Comparison of ENCODE assay signal across 8 cellular contexts in the genomic region with DNA sequence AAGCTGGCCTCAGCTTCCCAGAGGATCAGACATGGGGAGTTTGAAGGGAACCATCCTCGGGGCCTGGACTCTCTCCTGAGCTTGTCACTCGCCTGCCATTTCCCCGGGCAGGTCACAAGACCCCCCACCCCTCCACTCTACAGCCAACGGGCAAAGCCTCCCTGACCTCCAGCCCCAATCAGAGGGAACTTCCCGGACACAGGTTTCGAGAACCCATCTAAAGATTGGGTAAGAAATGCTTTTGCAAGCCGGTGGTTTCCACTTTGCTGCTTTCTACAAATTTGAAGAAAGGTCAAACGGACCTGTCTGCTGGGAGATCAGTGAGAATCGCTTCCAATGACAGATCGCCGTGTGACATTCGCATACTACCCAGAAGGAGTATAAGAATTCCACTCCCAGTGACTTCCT.
DNase-seq lines count a peak whose midpoint lies in the region; ATAC-seq and TF ChIP-seq lines count a peak whose summit lies in the region.

No MANE protein-coding gene starts in this region.

- H3K9ac ChIP-seq in subcutaneous abdominal adipose tissue (ENCODE audit: low read length in 5 of 5): peak overlapping the region; percentile 26 to 76 (median 57)

- H3K79me2 ChIP-seq in DOHH2 (ENCODE audit: control insufficient read depth, low read length): no peaks in the 10 kb centered on the region

- peak overlapping the region; percentile 66 for H3K4me2 ChIP-seq in DOHH2 (ENCODE audit: low read length)

- peaks cover 16% of the 10 kb centered on the region for H3F3A ChIP-seq in DOHH2 (ENCODE audit: control insufficient read depth, insufficient read depth)

- peaks cover 38% of the 10 kb centered on the region for H3K27me3 ChIP-seq in DOHH2 (ENCODE audit: control insufficient read depth, low read length)
- no peaks in the 10 kb centered on the region for H3K27me3 ChIP-seq in brain microvascular endothelial cell (replicated peaks)
- no peaks in the 10 kb centered on the region for H3K27me3 ChIP-seq in subcutaneous abdominal adipose tissue (ENCODE audit: control insufficient read depth in 5 of 5, insufficient read depth in 4 of 5, low read length in 5 of 5)

- in situ Hi-C loops in brain microvascular endothelial cell (cut with HindIII; ENCODE audit: low pct_ligation_motif_present, low sequenced_read_pairs): loop anchor here (25.0 kb wide), 1 partner anchor 387 kb away; no protein-coding TSS in a partner anchor

- H4K20me1 ChIP-seq in DOHH2 (ENCODE audit: control insufficient read depth, insufficient read depth, low read depth, low read length): no peaks in the 10 kb centered on the region; the same call in 1 of the 2 replicates

- TF ChIP-seq CTCF in DOHH2 (IDR thresholded peaks at IDR 0.05; ENCODE audit: low read depth, low read length, poor library complexity, severe bottlenecking) (no peak), brain microvascular endothelial cell (IDR thresholded peaks at IDR 0.05; ENCODE audit: low read depth, low read length, missing control alignments) (no peak)

- no peaks in the 10 kb centered on the region for H3K36me3 ChIP-seq in DOHH2 (ENCODE audit: control insufficient read depth, low read length)
- H3K36me3 ChIP-seq in brain microvascular endothelial cell (replicated peaks): no peaks in the 10 kb centered on the region
- H3K36me3 ChIP-seq in subcutaneous abdominal adipose tissue (ENCODE audit: control insufficient read depth in 5 of 5, insufficient read depth in 5 of 5, low read length in 5 of 5): peaks cover 0 to 6% (median 4%) of the 10 kb centered on the region in 5 donors

- no peaks in the 10 kb centered on the region for H3K9me2 ChIP-seq in DOHH2 (replicated peaks; ENCODE audit: control insufficient read depth, low read length)

- peak overlapping the region; percentile 52 for H3K4me3 ChIP-seq in DOHH2 (ENCODE audit: low read length)
- H3K4me3 ChIP-seq in brain microvascular endothelial cell (ENCODE audit: low read depth, low read length): no peak overlapping the region
- peak overlapping the region; percentile 30 to 52 (median 49) for H3K4me3 ChIP-seq in subcutaneous abdominal adipose tissue (ENCODE audit: low read depth in 1 of 5, low read length in 5 of 5)

- ATAC-seq in GM19452 (IDR thresholded peaks at IDR 0.05; ENCODE audit: unreplicated experiment) (peak; percentile 42), HG03442 (IDR thresholded peaks at IDR 0.05; ENCODE audit: unreplicated experiment) (peak; percentile 21)

- no peak for DNase-seq in brain microvascular endothelial cell
- no peak for DNase-seq in superior temporal gyrus (ENCODE audit: extremely low spot score)
- no peak for DNase-seq in DMS79 treated with DMSO at 0.1 percent for 48 hours (lab: John Stamatoyannopoulos, UW)
- DNase-seq in hepatic stellate cell (ENCODE audit: low spot score): no peak

- no peak overlapping the region for H3K27ac ChIP-seq in DOHH2 (ENCODE audit: low read depth, low read length)
- H3K27ac ChIP-seq in brain microvascular endothelial cell: peak overlapping the region; percentile 94
- H3K27ac ChIP-seq in subcutaneous abdominal adipose tissue (ENCODE audit: low read depth, low read length): peak overlapping the region; percentile 86

- peaks cover 28% of the 10 kb centered on the region for H3K4me1 ChIP-seq in DOHH2 (ENCODE audit: control insufficient read depth, low read length)
- peaks cover 15 to 59% (median 47%) of the 10 kb centered on the region in 5 donors for H3K4me1 ChIP-seq in subcutaneous abdominal adipose tissue (ENCODE audit: control insufficient read depth in 5 of 5, insufficient read depth in 5 of 5, low read length in 5 of 5)

- H3K9me3 ChIP-seq in DOHH2 (ENCODE audit: control insufficient read depth, insufficient read depth, low read length) (no peaks in the 10 kb centered on the region), subcutaneous abdominal adipose tissue (ENCODE audit: control insufficient read depth in 5 of 5, low read length in 5 of 5) (no peaks in the 10 kb centered on the region)
